In genomic region chr14:103296987-103297386, GRCh38 we compare ENCODE assay signal across 22 cellular contexts. TPM values are rescaled to one million over a fixed set of nuclear protein-coding genes. Genes with fewer than 3 reads are reported as not detected.
DNase-seq lines count a peak whose midpoint lies in the region; ATAC-seq, FAIRE-seq and TF ChIP-seq lines count a peak whose summit lies in the region.
"Had no signal": no experiment of that assay in that cellular context is flagged by ENCODE, and none has a peak within 500 bp of the region (broad histone marks: within the 10 kb centered on the region; RNA-seq: fewer than 3 reads in every experiment).

No MANE protein-coding gene starts in this region.

- no peak for TF ChIP-seq EP300 in GM12878 (IDR thresholded peaks at IDR 0.05; ENCODE audit: borderline replicate concordance in 1 of 2, control insufficient read depth in 1 of 2, low read depth in 2 of 2, low read length in 2 of 2)

- no peaks in the 10 kb centered on the region for H3K36me3 ChIP-seq in HEK293 (ENCODE audit: control insufficient read depth in 2 of 2, insufficient read depth in 1 of 2, low read length in 2 of 2)
- H3K36me3 ChIP-seq in GM12878 (ENCODE audit: control insufficient read depth in 2 of 2, insufficient read depth in 2 of 2, low read length in 1 of 2), result no peaks in the 10 kb centered on the region
- H3K36me3 ChIP-seq in prostate gland, result no peaks in the 10 kb centered on the region
- H3K36me3 ChIP-seq: MG63 had no signal

- H3K9ac ChIP-seq in GM12878 (ENCODE audit: control insufficient read depth, insufficient read depth, low read length), result no peak overlapping the region

- H3K36me3 Mint-ChIP-seq in immature natural killer cell, result no peaks in the 10 kb centered on the region
- H3K36me3 Mint-ChIP-seq: stimulated activated naive B cell treated with anti-CD40 and anti-IgM and Interleukin-4, amounts not matched to agents 10 μg/mL and 1 μg/mL and 100 μg/mL, for 72 hours had no signal

- no peak overlapping the region for H3K27ac ChIP-seq in HEK293 (ENCODE audit: extremely low read depth, low read depth, low read length)
- H3K27ac ChIP-seq in GM12878 (ENCODE audit: control insufficient read depth, insufficient read depth), result no peak overlapping the region
- no peak overlapping the region for H3K27ac ChIP-seq in prostate gland

- POLR2A ChIA-PET in HEK293 (lab: Yijun Ruan, JAX) (no interaction called here), GM12878 (lab: Charles Lee) (no interaction called here)

- H3K4me1 Mint-ChIP-seq in immature natural killer cell, result no peaks in the 10 kb centered on the region

- no peaks in the 10 kb centered on the region for H3K9me3 ChIP-seq in HEK293 (ENCODE audit: control insufficient read depth, insufficient read depth, low read depth, low read length)
- H3K9me3 ChIP-seq in GM12878 (replicated peaks; ENCODE audit: control insufficient read depth, insufficient read depth, low read length), result no peaks in the 10 kb centered on the region
- H3K9me3 ChIP-seq in prostate gland, result no peaks in the 10 kb centered on the region
- H3K9me3 ChIP-seq: MG63 had no signal

- no peaks in the 10 kb centered on the region for H4K20me1 ChIP-seq in GM12878 (ENCODE audit: control insufficient read depth, insufficient read depth)

- DNase-seq in D721Med (ENCODE audit: insufficient read length, low spot score) (no peak), GM12878 (ENCODE audit: low read depth, low spot score) (no peak), mesenteric fat pad (ENCODE audit: low spot score) (peak; percentile 45), immature natural killer cell (no peak), prostate gland (ENCODE audit: low spot score) (no peak), NCI-H2107 (lab: John Stamatoyannopoulos, UW) (no peak)
- DNase-seq in activated CD4-positive, alpha-beta T cell treated with anti-CD3 and anti-CD28 coated beads for 48 hours, result no peak
- DNase-seq: activated CD4-positive, alpha-beta T cell treated with anti-CD3 and anti-CD28 coated beads for 1 hour; activated gamma-delta T cell; foreskin fibroblast; hippocampal formation; mesenchymal stem cell; MG63; NCI-H187 treated with DMSO at 0.1 percent for 48 hours; NCI-H510A treated with DMSO at 0.1 percent for 48 hours; stimulated activated naive B cell treated with anti-CD40 and anti-IgM and Interleukin-4, amounts not matched to agents 10 μg/mL and 1 μg/mL and 100 μg/mL, for 72 hours; T-helper 9 cell had no signal

- H3K27me3 ChIP-seq in GM12878 (replicated peaks in 1 of 2; ENCODE audit: control insufficient read depth in 2 of 2, insufficient read depth in 2 of 2, low read length in 1 of 2) (no peaks in the 10 kb centered on the region), prostate gland (replicated peaks; ENCODE audit: insufficient read depth) (no peaks in the 10 kb centered on the region)
- H3K27me3 ChIP-seq: MG63 had no signal

- SMC1A ChIA-PET in GM12878 (lab: Charles Lee; ENCODE audit: uncharacterized antibody, unreplicated experiment), result interaction anchor here (1.4 kb wide), 1 partner anchor 192 kb away, joined by 10 read pairs; no protein-coding TSS in a partner anchor

- no peaks in the 10 kb centered on the region for H3K4me1 ChIP-seq in HEK293 (ENCODE audit: control insufficient read depth, insufficient read depth, low read length)
- no peaks in the 10 kb centered on the region for H3K4me1 ChIP-seq in GM12878 (ENCODE audit: control insufficient read depth, insufficient read depth, low read length)
- no peaks in the 10 kb centered on the region for H3K4me1 ChIP-seq in prostate gland (replicated peaks)

- RAD21 ChIA-PET in GM12878 (lab: Charles Lee; ENCODE audit: unreplicated experiment), result no interaction called here

- in situ Hi-C loops in GM12878 (cut with MboI), result no loop called here

- peaks cover 2 to 13% (median 10%) of the 10 kb centered on the region in 3 donors for H3K27me3 Mint-ChIP-seq in immature natural killer cell (ENCODE audit: low read depth in 3 of 3)

- BruUV-seq in GM12878 (replicated peaks; lab: Mats Ljungman, UMichigan), result no TSS peak

- H3K4me3 ChIP-seq in HEK293 (ENCODE audit: low read depth, low read length), result no peak overlapping the region
- H3K4me3 ChIP-seq in GM12878, result no peak overlapping the region
- no peak overlapping the region for H3K4me3 ChIP-seq in prostate gland
- H3K4me3 ChIP-seq: MG63 had no signal

- CTCF ChIA-PET in HEK293 (lab: Yijun Ruan, JAX), result interaction anchor here (0.7 kb wide), 2 partner anchors 163 to 192 kb away, joined by 4 to 5 read pairs; no protein-coding TSS in a partner anchor
- CTCF ChIA-PET in GM12878 (lab: Yijun Ruan, JAX), result interaction anchor here (1.4 kb wide), 1 partner anchor 192 kb away, joined by 3 read pairs; no protein-coding TSS in a partner anchor

- H2AFZ ChIP-seq in GM12878 (ENCODE audit: control insufficient read depth, low read depth, low read length), result no peak overlapping the region

- no peaks in the 10 kb centered on the region for H3K79me2 ChIP-seq in GM12878 (ENCODE audit: control insufficient read depth, insufficient read depth, low read length)

- H3K4me2 ChIP-seq in GM12878 (ENCODE audit: control insufficient read depth, insufficient read depth), result no peak overlapping the region

- no peak for ATAC-seq in GM12878
- ATAC-seq: stimulated activated naive B cell treated with anti-CD40 and anti-IgM and Interleukin-4, amounts not matched to agents 10 μg/mL and 1 μg/mL and 100 μg/mL, for 72 hours had no signal

- FAIRE-seq in D721Med (lab: Jason Lieb, UNC) (no peak), GM12878 (lab: Jason Lieb, UNC) (no peak)
- FAIRE-seq: colon, G401.6, GM12892 had no signal

- intact Hi-C loops in GM12878 (cut with micrococcal nuclease; ENCODE audit: unreplicated experiment) (loop anchor here (10.0 kb wide), 1 partner anchor 602 kb away; no protein-coding TSS in a partner anchor), prostate gland (cut with DNase I) (no loop called here)

- no peak overlapping the region for H3K4me3 Mint-ChIP-seq in immature natural killer cell
- H3K4me3 Mint-ChIP-seq: B cell; stimulated activated naive B cell treated with anti-CD40 and anti-IgM and Interleukin-4, amounts not matched to agents 10 μg/mL and 1 μg/mL and 100 μg/mL, for 72 hours had no signal

- no peak for TF ChIP-seq RAD21 in GM12878 (IDR thresholded peaks at IDR 0.05; ENCODE audit: insufficient read depth, low read depth, low read length)

- no peaks in the 10 kb centered on the region for H3K9me3 Mint-ChIP-seq in immature natural killer cell
- H3K9me3 Mint-ChIP-seq: stimulated activated naive B cell treated with anti-CD40 and anti-IgM and Interleukin-4, amounts not matched to agents 10 μg/mL and 1 μg/mL and 100 μg/mL, for 72 hours had no signal

- no peak for TF ChIP-seq POLR2A in GM12878 (IDR thresholded peaks at IDR 0.05; ENCODE audit: low read depth, low read length)
- no peak for TF ChIP-seq POLR2A in prostate gland (IDR thresholded peaks at IDR 0.05)

- TF ChIP-seq CTCF in D721Med (IDR thresholded peaks at IDR 0.05; ENCODE audit: insufficient read depth, missing control alignments) (peak; percentile 12), HEK293 (tag by site-specific recombination; IDR thresholded peaks at IDR 0.05) (no peak), GM12878 (IDR thresholded peaks at IDR 0.05 in 2 of 3, conservative IDR thresholded peaks at IDR 0.05 in 1 of 3; ENCODE audit: control insufficient read depth in 2 of 3, extremely low read depth in 1 of 3, insufficient read depth in 1 of 3, low read depth in 3 of 3, low read length in 3 of 3) (no peak), prostate gland (IDR thresholded peaks at IDR 0.05) (no peak)

- WGBS in GM12878 (ENCODE audit: insufficient coverage, insufficient replicate concordance, low lambda C conversion rate, missing lambda C conversion rate), result 49% methylated on average over 12 of the region's 12 CpGs
- WGBS in prostate gland, result 75% methylated on average over 12 of the region's 12 CpGs

- no peak overlapping the region for H3K27ac Mint-ChIP-seq in immature natural killer cell
- H3K27ac Mint-ChIP-seq: B cell; stimulated activated naive B cell treated with anti-CD40 and anti-IgM and Interleukin-4, amounts not matched to agents 10 μg/mL and 1 μg/mL and 100 μg/mL, for 72 hours had no signal

TF ChIP-seq in HEK293, 187 proteins besides CTCF, POLR2A, EP300 and RAD21:
- TF ChIP-seq ZNF24 (tag by site-specific recombination; IDR thresholded peaks at IDR 0.05) (no peak), EGR2 (tag by site-specific recombination; IDR thresholded peaks at IDR 0.05; ENCODE audit: low read depth) (peak; percentile 53; the same call in 1 of the 2 replicates), ZFHX2 (tag by site-specific recombination; conservative IDR thresholded peaks at IDR 0.05) (peak; percentile 61)
TF ChIP-seq in HEK293: peak in this region for 2.

RNA-seq across cellular contexts. Expression of gene EIF5, which starts 37.0 kb away (rescaled TPM):
- 250 and 254 TPM in 2 replicates for total RNA-seq in GM12878 (2013; cell fraction: nucleolus; rRNA removed)
- total RNA-seq in GM12878 (2014; rRNA removed), result 68.6 and 75.6 TPM in 2 replicates
- 84.1 and 92.7 TPM in 2 replicates for total RNA-seq in GM12878 (2014; rRNA removed; fragmentation: Illumina TruSeq; extraction: Trizol)
- total RNA-seq in GM12878 (2021), result 156 and 166 TPM in 2 replicates
- polyA plus RNA-seq in GM12878 (2011; ENCODE audit: low read depth), result 78.4 TPM
- polyA plus RNA-seq in GM12878 (2011; rRNA removed), result 268 and 275 TPM in 2 replicates
- polyA plus RNA-seq in GM12878 (2011; cell fraction: cytosol; rRNA removed), result 141 and 164 TPM in 2 replicates
- polyA plus RNA-seq in GM12878 (2011; cell fraction: nucleus; rRNA removed), result 181 and 255 TPM in 2 replicates
- polyA plus RNA-seq in GM12878 (2012), result 118 and 152 TPM in 2 replicates
- polyA plus RNA-seq in GM12878 (2014; fragmentation: Illumina TruSeq; extraction: Trizol), result 137 and 204 TPM in 2 replicates
- 10 to 100 TPM; 51.2 to 80.9 TPM for polyA plus RNA-seq in GM12878 (2014; fragmentation: Nextera tagmentation; extraction: Ambion mirVana)
- polyA plus RNA-seq in GM12878 (2014; rRNA removed), result 83.2 and 89.1 TPM in 2 replicates
- polyA plus RNA-seq in GM12878 (2016; fragmentation: Nextera tagmentation; extraction: Ambion mirVana), result 100 to 1,000 TPM; 312 to 360 TPM
- polyA minus RNA-seq in GM12878 (2011; rRNA and poly(A)+ RNA removed), result 123 and 221 TPM in 2 replicates
- 54.0 and 67.9 TPM in 2 replicates for polyA minus RNA-seq in GM12878 (2011; cell fraction: cytosol; rRNA and poly(A)+ RNA removed)
- polyA minus RNA-seq in GM12878 (2011; cell fraction: nucleus; rRNA and poly(A)+ RNA removed), result 134 and 194 TPM in 2 replicates
- 267 TPM for total RNA-seq in mesenteric fat pad
- 100 to 1,000 TPM; 348 to 443 (median 414) TPM for polyA plus RNA-seq in immature natural killer cell
- total RNA-seq in prostate gland, result 100 to 1,000 TPM; 205 to 268 TPM
